8 cellular contexts compared by ENCODE assay signal in the genomic region with DNA sequence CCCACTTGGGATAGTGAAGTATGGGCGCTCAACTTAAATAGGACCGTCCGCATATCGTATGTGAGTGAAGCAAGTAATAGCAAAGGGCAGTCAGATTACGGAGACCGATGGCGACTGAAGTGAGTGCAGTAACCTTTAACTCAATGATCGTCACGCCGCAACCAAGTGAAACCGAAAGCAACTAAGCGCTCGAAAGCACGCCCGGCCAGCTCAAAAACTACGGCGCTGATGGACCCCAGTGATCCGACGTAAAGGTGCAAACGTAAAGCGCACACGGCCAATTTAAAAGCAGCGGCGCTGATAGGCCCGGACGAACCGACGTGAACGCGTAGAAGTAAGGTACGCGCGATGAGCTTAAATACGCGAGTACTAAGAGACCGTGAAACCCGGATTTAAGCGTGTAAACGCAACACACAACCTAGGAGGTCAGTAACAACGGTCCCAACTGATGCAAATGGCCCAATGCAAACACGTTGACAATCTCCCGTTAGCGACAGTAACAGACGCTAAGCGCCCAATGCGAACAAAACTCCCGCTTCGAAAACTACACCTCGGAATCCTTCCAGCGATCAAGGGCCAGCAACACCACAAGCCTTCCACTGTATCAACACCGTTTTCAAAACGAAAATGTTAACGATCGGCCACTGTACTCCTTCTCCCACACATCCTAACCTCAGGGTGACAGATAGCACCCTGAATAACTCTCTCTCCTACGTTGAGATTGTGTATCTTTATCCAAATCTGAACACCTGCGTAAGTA. TPM values are rescaled to one million over a fixed set of nuclear protein-coding genes. Genes with fewer than 3 reads are reported as not detected.
DNase-seq lines count a peak whose midpoint lies in the region; ATAC-seq and TF ChIP-seq lines count a peak whose summit lies in the region.

No MANE protein-coding gene starts in this region.

- H3K4me1 Mint-ChIP-seq in WTC11 = peaks cover 21% of the 10 kb centered on the region

- ATAC-seq in GM18508 (IDR thresholded peaks at IDR 0.05; ENCODE audit: insufficient read depth, unreplicated experiment) (peak; percentile 56), HG03066 (IDR thresholded peaks at IDR 0.05; ENCODE audit: low read depth, unreplicated experiment) (peak; percentile 65), WTC11 (peak; percentile 83)

- CTCF ChIA-PET in WTC11 (lab: Charles Lee) = interaction anchor here (0.6 to 2.2 kb wide), 6 partner anchors 22 to 122 kb away, joined by 3 to 10 read pairs (median 6); partner anchors contain the start of genes ARL4D and DHX8

- peaks cover 4% of the 10 kb centered on the region; the same call in 1 of the 2 replicates for H3K9me3 Mint-ChIP-seq in WTC11

- H3K79me2 ChIP-seq in GM23248 (ENCODE audit: insufficient read depth) = no peaks in the 10 kb centered on the region

- H3K4me1 ChIP-seq in spleen (peaks cover 0 to 24% (median 18%) of the 10 kb centered on the region in 6 donors), GM23248 (ENCODE audit: insufficient read depth) (peaks cover 14% of the 10 kb centered on the region)

- peak overlapping the region; percentile 100 for H3K27ac Mint-ChIP-seq in WTC11

- H3K36me3 Mint-ChIP-seq in WTC11 = no peaks in the 10 kb centered on the region; the same call in none of the 2 replicates

- no peak overlapping the region for H3K9ac ChIP-seq in GM23248

- POLR2A ChIA-PET in WTC11 (lab: Charles Lee) = interaction anchor here (0.6 to 1.1 kb wide), 6 partner anchors 8 to 123 kb away, joined by 3 to 7 read pairs (median 3); partner anchors contain the start of gene DHX8

- no peaks in the 10 kb centered on the region for H3K9me3 ChIP-seq in spleen
- H3K9me3 ChIP-seq in GM23248 (ENCODE audit: low read depth) = no peaks in the 10 kb centered on the region

- peak overlapping the region; percentile 85 for H3K4me3 Mint-ChIP-seq in WTC11

- DNase-seq in NCI-H2227 (lab: John Stamatoyannopoulos, UW; ENCODE audit: unreplicated experiment) = peak; percentile 99
- peak; percentile 68 for DNase-seq in WTC11 (ENCODE audit: low spot score)
- DNase-seq in cardiac fibroblast (ENCODE audit: low read depth in 2 of 2) = peak; percentile 99 to 100
- DNase-seq in iris pigment epithelial cell (ENCODE audit: low read depth) = peak; percentile 100
- no peak for DNase-seq in spleen
- no peak for DNase-seq in GM23248

- H3K27me3 ChIP-seq in spleen (replicated peaks in 1 of 7) = no peaks in the 10 kb centered on the region
- no peaks in the 10 kb centered on the region for H3K27me3 ChIP-seq in GM23248 (replicated peaks; ENCODE audit: insufficient read depth)

- no peak for TF ChIP-seq CTCF in WTC11 (IDR thresholded peaks at IDR 0.05)
- TF ChIP-seq CTCF in cardiac fibroblast (IDR thresholded peaks at IDR 0.05; ENCODE audit: low read depth, low read length) = no peak
- TF ChIP-seq CTCF in spleen (IDR thresholded peaks at IDR 0.05 in 8 of 11, conservative IDR thresholded peaks at IDR 0.05 in 3 of 11) = peak in 5 of 11 experiments; percentile 2 to 22 (median 13)

- WGBS in spleen, 5 donors = 0 to 34% (median 0%) methylated on average over 56 of the region's 56 CpGs
- WGBS in GM23248 (ENCODE audit: low coverage in 1 of 2, low lambda C conversion rate in 2 of 2, missing lambda C conversion rate in 2 of 2), 2 experiments = no CpG with 5 or more reads among the region's 56 CpGs

- TF ChIP-seq POLR2A in spleen (IDR thresholded peaks at IDR 0.05) = peak; percentile 97 to 100 (median 97)

- intact Hi-C loops in spleen (cut with DNase I; ENCODE audit: low total_unique reads) = no loop called here

- H3K4me2 ChIP-seq in GM23248 (ENCODE audit: unreplicated experiment) = no peak overlapping the region

- peaks cover 21% of the 10 kb centered on the region for H3K27me3 Mint-ChIP-seq in WTC11 (ENCODE audit: low read depth)

- H3K27ac ChIP-seq in spleen (peak overlapping the region in 7 of 8 donors; percentile 89 to 99 (median 95)), GM23248 (no peak overlapping the region)

- H3F3A ChIP-seq in GM23248 (ENCODE audit: insufficient read depth) = peaks cover 23% of the 10 kb centered on the region

- H3K36me3 ChIP-seq in spleen (no peaks in the 10 kb centered on the region), GM23248 (ENCODE audit: low read depth) (no peaks in the 10 kb centered on the region)

- H3K4me3 ChIP-seq in cardiac fibroblast (replicated peaks in 1 of 2; ENCODE audit: low read depth in 2 of 2, low read length in 2 of 2) = peak overlapping the region; percentile 39 to 49
- peak overlapping the region in 7 of 8 donors; percentile 40 to 76 (median 50) for H3K4me3 ChIP-seq in spleen
- no peak overlapping the region for H3K4me3 ChIP-seq in GM23248

- H2AFZ ChIP-seq in GM23248 = no peak overlapping the region

- no peaks in the 10 kb centered on the region for H4K20me1 ChIP-seq in GM23248 (ENCODE audit: insufficient read depth)

- H3K9me2 ChIP-seq in GM23248 (ENCODE audit: insufficient read depth) = no peaks in the 10 kb centered on the region

- in situ Hi-C loops in GM23248 (cut with MboI) = no loop called here

TF ChIP-seq in WTC11, 78 proteins besides CTCF, POLR2A, EP300 and RAD21 (continues in another document):
- TF ChIP-seq ZBTB21 (CRISPR knock-in tag; IDR thresholded peaks at IDR 0.05; ENCODE audit: borderline replicate concordance) = no peak
- no peak for TF ChIP-seq ATF1 (CRISPR knock-in tag; IDR thresholded peaks at IDR 0.05)
- peak; percentile 87 for TF ChIP-seq EMX1 (CRISPR knock-in tag; IDR thresholded peaks at IDR 0.05)
- no peak for TF ChIP-seq FOXP1 (CRISPR knock-in tag; IDR thresholded peaks at IDR 0.05; ENCODE audit: borderline replicate concordance)
- TF ChIP-seq, protein P1, sequence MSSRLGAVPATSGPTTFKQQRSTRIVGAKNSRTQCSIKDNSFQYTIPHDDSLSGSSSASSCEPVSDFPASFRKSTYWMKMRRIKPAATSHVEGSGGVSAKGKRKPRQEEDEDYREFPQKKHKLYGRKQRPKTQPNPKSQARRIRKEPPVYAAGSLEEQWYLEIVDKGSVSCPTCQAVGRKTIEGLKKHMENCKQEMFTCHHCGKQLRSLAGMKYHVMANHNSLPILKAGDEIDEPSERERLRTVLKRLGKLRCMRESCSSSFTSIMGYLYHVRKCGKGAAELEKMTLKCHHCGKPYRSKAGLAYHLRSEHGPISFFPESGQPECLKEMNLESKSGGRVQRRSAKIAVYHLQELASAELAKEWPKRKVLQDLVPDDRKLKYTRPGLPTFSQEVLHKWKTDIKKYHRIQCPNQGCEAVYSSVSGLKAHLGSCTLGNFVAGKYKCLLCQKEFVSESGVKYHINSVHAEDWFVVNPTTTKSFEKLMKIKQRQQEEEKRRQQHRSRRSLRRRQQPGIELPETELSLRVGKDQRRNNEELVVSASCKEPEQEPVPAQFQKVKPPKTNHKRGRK (CRISPR knock-in tag; IDR thresholded peaks at IDR 0.05; ENCODE audit: borderline replicate concordance) = no peak
- 0 out of 2 replicates have a peak, but pooled peaks have one; percentile 44 for TF ChIP-seq SMAD3 (CRISPR knock-in tag; IDR thresholded peaks at IDR 0.05; ENCODE audit: borderline replicate concordance)
- no peak for TF ChIP-seq CREB1 (CRISPR knock-in tag; IDR thresholded peaks at IDR 0.05)
- TF ChIP-seq RELA (CRISPR knock-in tag; IDR thresholded peaks at IDR 0.05; ENCODE audit: borderline replicate concordance) = no peak
- TF ChIP-seq KAT7 (CRISPR knock-in tag; IDR thresholded peaks at IDR 0.05; ENCODE audit: borderline replicate concordance) = no peak
- no peak for TF ChIP-seq SP1 (CRISPR knock-in tag; conservative IDR thresholded peaks at IDR 0.05)
- TF ChIP-seq TP53 (CRISPR knock-in tag; IDR thresholded peaks at IDR 0.05) = no peak
- TF ChIP-seq, protein P2, sequence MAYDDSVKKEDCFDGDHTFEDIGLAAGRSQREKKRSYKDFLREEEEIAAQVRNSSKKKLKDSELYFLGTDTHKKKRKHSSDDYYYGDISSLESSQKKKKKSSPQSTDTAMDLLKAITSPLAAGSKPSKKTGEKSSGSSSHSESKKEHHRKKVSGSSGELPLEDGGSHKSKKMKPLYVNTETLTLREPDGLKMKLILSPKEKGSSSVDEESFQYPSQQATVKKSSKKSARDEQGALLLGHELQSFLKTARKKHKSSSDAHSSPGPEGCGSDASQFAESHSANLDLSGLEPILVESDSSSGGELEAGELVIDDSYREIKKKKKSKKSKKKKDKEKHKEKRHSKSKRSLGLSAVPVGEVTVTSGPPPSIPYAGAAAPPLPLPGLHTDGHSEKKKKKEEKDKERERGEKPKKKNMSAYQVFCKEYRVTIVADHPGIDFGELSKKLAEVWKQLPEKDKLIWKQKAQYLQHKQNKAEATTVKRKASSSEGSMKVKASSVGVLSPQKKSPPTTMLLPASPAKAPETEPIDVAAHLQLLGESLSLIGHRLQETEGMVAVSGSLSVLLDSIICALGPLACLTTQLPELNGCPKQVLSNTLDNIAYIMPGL (CRISPR knock-in tag; IDR thresholded peaks at IDR 0.05) = no peak
- no peak for TF ChIP-seq E2F4 (CRISPR knock-in tag; IDR thresholded peaks at IDR 0.05; ENCODE audit: borderline replicate concordance, low read depth)
- TF ChIP-seq NFATC4 (CRISPR knock-in tag; IDR thresholded peaks at IDR 0.05) = peak; percentile 79
- TF ChIP-seq RORB (CRISPR knock-in tag; IDR thresholded peaks at IDR 0.05) = peak; percentile 40; the same call in 1 of the 2 replicates
- no peak for TF ChIP-seq TCF7 (CRISPR knock-in tag; IDR thresholded peaks at IDR 0.05; ENCODE audit: low read depth)
- no peak for TF ChIP-seq NFE2L1 (CRISPR knock-in tag; IDR thresholded peaks at IDR 0.05)
- peak; percentile 71; the same call in 1 of the 2 replicates for TF ChIP-seq PRRX2 (CRISPR knock-in tag; IDR thresholded peaks at IDR 0.05)

RNA-seq across cellular contexts. Expression of gene ARL4D, which starts 37.9 kb away (rescaled TPM):
- 11.9 to 13.4 TPM (median 13.0 TPM) in 3 replicates for total RNA-seq in WTC11 (2021)
- 10 to 100 TPM in 6 of 7 donors, 1 to 10 TPM in 1; 9.9 to 30.4 (median 18.6) TPM for total RNA-seq in spleen
- polyA plus RNA-seq in spleen = 1 to 10 TPM; 4.6 to 9.6 (median 7.2) TPM
- total RNA-seq in GM23248 (2014; rRNA removed; shearing (Covaris generic)) = 23.0 and 27.8 TPM in 2 replicates
- 49.4 and 50.4 TPM in 2 replicates for polyA plus RNA-seq in GM23248 (2016; fragmentation: Nextera tagmentation; extraction: Ambion mirVana)

Comparison
In these comparisons a context has a peak if more than half of its experiments do, and no peak if none do; other contexts are left out.
1. DNase-seq: peak in NCI-H2227 (single experiment), WTC11 (single experiment), cardiac fibroblast (2 of 2) and iris pigment epithelial cell (single experiment); none in spleen (single experiment) and GM23248 (single experiment).
2. Peak in every context shown above with its lines, with median percentiles within 50 percentile points of each other: ATAC-seq.